ENCODE assay signal across 20 cellular contexts in the genomic region with DNA sequence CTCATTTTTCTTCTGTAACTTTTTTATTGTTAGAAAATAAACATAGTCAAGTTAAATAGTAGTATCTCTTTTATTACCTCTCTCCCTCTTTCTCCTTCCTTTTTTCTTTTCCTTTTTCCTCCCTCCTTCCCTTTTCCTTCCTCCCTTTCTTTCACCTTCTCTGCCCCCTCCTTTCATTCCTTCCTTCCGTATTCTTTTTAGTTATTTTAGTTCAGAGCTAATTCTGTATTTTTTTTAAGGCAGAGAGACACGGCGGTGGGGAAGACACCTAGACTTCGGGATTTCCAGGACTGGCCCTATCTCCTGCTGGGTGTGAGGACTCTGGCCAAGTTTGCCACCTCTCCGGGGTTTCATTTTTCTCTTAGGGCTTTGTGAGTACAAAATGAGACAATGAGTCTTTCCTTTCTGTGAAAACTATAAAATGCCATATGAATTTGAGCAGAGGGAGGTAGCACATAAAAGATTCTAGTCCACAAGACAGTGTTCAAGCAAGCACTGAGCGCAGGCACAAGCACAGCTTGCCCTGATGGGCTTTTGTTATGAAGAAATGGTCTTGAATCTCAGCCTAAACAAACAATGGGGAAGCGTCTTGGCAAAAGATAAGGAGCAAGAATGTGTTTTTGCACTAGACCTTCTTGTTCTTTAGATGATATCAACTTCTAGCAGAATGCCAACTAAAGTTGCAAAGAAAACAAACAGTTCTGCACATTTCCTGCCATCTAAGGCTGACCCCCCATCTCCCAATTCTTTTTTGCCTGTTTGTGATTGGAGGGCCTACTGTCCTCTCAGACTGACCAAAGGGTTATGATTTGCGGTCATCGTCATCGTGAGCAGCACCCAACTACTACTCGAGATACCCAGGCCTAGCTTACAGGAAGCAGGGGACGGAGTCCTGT.
DNase-seq lines count a peak whose midpoint lies in the region; ATAC-seq, FAIRE-seq and TF ChIP-seq lines count a peak whose summit lies in the region.
"Had no signal": no experiment of that assay in that cellular context is flagged by ENCODE, and none has a peak within 500 bp of the region (broad histone marks: within the 10 kb centered on the region; RNA-seq: fewer than 3 reads in every experiment).

No MANE protein-coding gene starts in this region.

- intact Hi-C loops in MCF 10A (cut with micrococcal nuclease) (no loop called here), breast epithelium (cut with DNase I; ENCODE audit: low total_unique reads) (no loop called here), testis (cut with DNase I; ENCODE audit: low total_unique reads) (loop anchor here (10.0 kb wide), 1 partner anchor 65 kb away; no protein-coding TSS in a partner anchor)
- intact Hi-C loops in activated T-helper 2 cell treated with anti-CD3 and anti-CD28 coated beads, Interferon-gamma antibody, Interleukin-2, Interleukin-4, amounts not matched to agents 10 μg/mL and 5 μg/mL and 100 μg/mL, durations not matched to agents 14 hours and 24 hours and 36 hours (cut with micrococcal nuclease), result no loop called here

- CTCF ChIA-PET in MCF 10A (lab: Yijun Ruan, JAX), result interaction anchor here (0.6 to 1.4 kb wide), 2 partner anchors 19 to 72 kb away, joined by 3 read pairs; a partner anchor contains a TSS

- POLR2A ChIA-PET in MCF 10A (lab: Yijun Ruan, JAX), result interaction anchor here (1.3 kb wide), 1 partner anchor 293 kb away, joined by 3 read pairs; no protein-coding TSS in a partner anchor

- peaks cover 0 to 6% of the 10 kb centered on the region in 2 donors for H3K27me3 ChIP-seq in breast epithelium
- H3K27me3 ChIP-seq in testis, result no peaks in the 10 kb centered on the region
- H3K27me3 ChIP-seq: ascending aorta had no signal

- no peaks in the 10 kb centered on the region for H3K9me3 ChIP-seq in breast epithelium
- H3K9me3 ChIP-seq in testis, result no peaks in the 10 kb centered on the region
- H3K9me3 ChIP-seq: ascending aorta had no signal

- FAIRE-seq in GM12891 (lab: Jason Lieb, UNC), result no peak
- FAIRE-seq: A204.1 had no signal

- H3K27me3 Mint-ChIP-seq in MCF 10A (ENCODE audit: insufficient read depth, unreplicated experiment), result no peaks in the 10 kb centered on the region
- peaks cover 12% of the 10 kb centered on the region for H3K27me3 Mint-ChIP-seq in activated T-helper 2 cell treated with anti-CD3 and anti-CD28 coated beads, Interferon-gamma antibody, Interleukin-2, Interleukin-4, amounts not matched to agents 10 μg/mL and 5 μg/mL and 100 μg/mL, durations not matched to agents 14 hours and 24 hours and 36 hours (ENCODE audit: low read depth)

- DNase-seq in MCF 10A (ENCODE audit: unreplicated experiment) (peak; percentile 81), breast epithelium (ENCODE audit: low spot score in 2 of 2) (no peak), cardiac fibroblast (ENCODE audit: low read depth in 2 of 2) (peak; percentile 38 to 90), iris pigment epithelial cell (ENCODE audit: low read depth) (peak; percentile 50), testis (peak; percentile 48), GM12891 (ENCODE audit: insufficient read length, low spot score) (no peak)
- no peak for DNase-seq in activated T-helper 2 cell treated with anti-CD3 and anti-CD28 coated beads, Interferon-gamma antibody, Interleukin-2, Interleukin-4, amounts not matched to agents 10 μg/mL and 5 μg/mL and 100 μg/mL, durations not matched to agents 14 hours and 24 hours and 36 hours (ENCODE audit: low spot score)
- DNase-seq: activated CD4-positive, CD25-positive, alpha-beta regulatory T cell; activated gamma-delta T cell; DND-41; Karpas-422; NCI-H1694; occipital lobe; RPMI8226; stimulated activated naive CD4-positive, alpha-beta T cell; T-helper 17 cell had no signal

- H3K4me1 Mint-ChIP-seq in MCF 10A (ENCODE audit: insufficient read depth, unreplicated experiment), result peaks cover 31% of the 10 kb centered on the region
- H3K4me1 Mint-ChIP-seq in activated T-helper 2 cell treated with anti-CD3 and anti-CD28 coated beads, Interferon-gamma antibody, Interleukin-2, Interleukin-4, amounts not matched to agents 10 μg/mL and 5 μg/mL and 100 μg/mL, durations not matched to agents 14 hours and 24 hours and 36 hours (ENCODE audit: low read depth), result no peaks in the 10 kb centered on the region
- H3K4me1 Mint-ChIP-seq: T-helper 17 cell had no signal

- H3K36me3 Mint-ChIP-seq in MCF 10A (ENCODE audit: insufficient read depth, unreplicated experiment), result no peaks in the 10 kb centered on the region
- no peaks in the 10 kb centered on the region for H3K36me3 Mint-ChIP-seq in activated T-helper 2 cell treated with anti-CD3 and anti-CD28 coated beads, Interferon-gamma antibody, Interleukin-2, Interleukin-4, amounts not matched to agents 10 μg/mL and 5 μg/mL and 100 μg/mL, durations not matched to agents 14 hours and 24 hours and 36 hours (ENCODE audit: low read depth)

- peak overlapping the region; percentile 54 for H3K4me3 Mint-ChIP-seq in MCF 10A (ENCODE audit: unreplicated experiment)
- H3K4me3 Mint-ChIP-seq in activated T-helper 2 cell treated with anti-CD3 and anti-CD28 coated beads, Interferon-gamma antibody, Interleukin-2, Interleukin-4, amounts not matched to agents 10 μg/mL and 5 μg/mL and 100 μg/mL, durations not matched to agents 14 hours and 24 hours and 36 hours (ENCODE audit: low read depth), result no peak overlapping the region
- H3K4me3 Mint-ChIP-seq: T-helper 17 cell had no signal

- H3K27ac ChIP-seq in breast epithelium (no peak overlapping the region), testis (peak overlapping the region; percentile 56 to 86)

- H3K4me1 ChIP-seq in breast epithelium, result no peaks in the 10 kb centered on the region
- peaks cover 31% of the 10 kb centered on the region for H3K4me1 ChIP-seq in testis

- ATAC-seq in HG02798 (IDR thresholded peaks at IDR 0.05; ENCODE audit: poor library complexity, unreplicated experiment), result no peak
- ATAC-seq: T-helper 17 cell had no signal

- no peak overlapping the region for H3K4me3 ChIP-seq in breast epithelium
- no peak overlapping the region for H3K4me3 ChIP-seq in cardiac fibroblast (replicated peaks in 1 of 2; ENCODE audit: low read depth in 2 of 2, low read length in 2 of 2)
- no peak overlapping the region for H3K4me3 ChIP-seq in testis
- H3K4me3 ChIP-seq: ascending aorta, smooth muscle cell had no signal

- 33 to 51% methylated on average over 12 of the region's 12 CpGs for WGBS in testis, 2 donors

- H3K9me3 Mint-ChIP-seq in MCF 10A (ENCODE audit: unreplicated experiment), result no peaks in the 10 kb centered on the region
- H3K9me3 Mint-ChIP-seq in activated T-helper 2 cell treated with anti-CD3 and anti-CD28 coated beads, Interferon-gamma antibody, Interleukin-2, Interleukin-4, amounts not matched to agents 10 μg/mL and 5 μg/mL and 100 μg/mL, durations not matched to agents 14 hours and 24 hours and 36 hours, result no peaks in the 10 kb centered on the region

- no peaks in the 10 kb centered on the region for H3K36me3 ChIP-seq in breast epithelium
- H3K36me3 ChIP-seq in testis (ENCODE audit: low read depth, missing control alignments), result no peaks in the 10 kb centered on the region
- H3K36me3 ChIP-seq: ascending aorta had no signal

- TF ChIP-seq POLR2A in breast epithelium (IDR thresholded peaks at IDR 0.05) (no peak), testis (IDR thresholded peaks at IDR 0.05) (no peak), GM12891 (IDR thresholded peaks at IDR 0.05; ENCODE audit: low read depth, low read length) (no peak)

- peak overlapping the region; percentile 36 for H3K27ac Mint-ChIP-seq in MCF 10A (ENCODE audit: low read depth, unreplicated experiment)
- H3K27ac Mint-ChIP-seq in activated T-helper 2 cell treated with anti-CD3 and anti-CD28 coated beads, Interferon-gamma antibody, Interleukin-2, Interleukin-4, amounts not matched to agents 10 μg/mL and 5 μg/mL and 100 μg/mL, durations not matched to agents 14 hours and 24 hours and 36 hours, result no peak overlapping the region
- H3K27ac Mint-ChIP-seq: T-helper 17 cell had no signal

- TF ChIP-seq CTCF in MCF 10A (IDR thresholded peaks at IDR 0.05; ENCODE audit: unreplicated experiment) (no peak), breast epithelium (IDR thresholded peaks at IDR 0.05) (no peak), cardiac fibroblast (IDR thresholded peaks at IDR 0.05; ENCODE audit: low read depth, low read length) (no peak), testis (IDR thresholded peaks at IDR 0.05) (no peak)

- no TSS peak for BruUV-seq in MCF 10A (replicated peaks; lab: Mats Ljungman, UMichigan)

TF ChIP-seq in GM12891, 5 proteins besides CTCF, POLR2A, EP300 and RAD21:
- TF ChIP-seq TAF1 (IDR thresholded peaks at IDR 0.05; ENCODE audit: low read depth, low read length), result no peak
- no peak for TF ChIP-seq POLR2AphosphoS5 (IDR thresholded peaks at IDR 0.05; ENCODE audit: low read depth, low read length)
- no peak for TF ChIP-seq POU2F2 (IDR thresholded peaks at IDR 0.05; ENCODE audit: low read depth, low read length)
- no peak for TF ChIP-seq SPI1 (IDR thresholded peaks at IDR 0.05; ENCODE audit: low read depth, low read length)
- TF ChIP-seq PAX5 (IDR thresholded peaks at IDR 0.05; ENCODE audit: insufficient read depth, low read length, severe bottlenecking), result no peak

Comparison
In these comparisons a context has a peak if more than half of its experiments do, and no peak if none do; other contexts are left out.
1. DNase-seq: peak in MCF 10A (single experiment), cardiac fibroblast (2 of 2), iris pigment epithelial cell (single experiment) and testis (single experiment); none in breast epithelium (0 of 2), activated T-helper 2 cell treated with anti-CD3 and anti-CD28 coated beads, Interferon-gamma antibody, Interleukin-2, Interleukin-4, amounts not matched to agents 10 μg/mL and 5 μg/mL and 100 μg/mL, durations not matched to agents 14 hours and 24 hours and 36 hours (single experiment) and GM12891 (single experiment).
2. H3K27ac ChIP-seq: peak in testis (2 of 2); none in breast epithelium (0 of 2).